In genomic region chr12:121461048-121461447, GRCh38 we compare ENCODE assay signal across 22 cellular contexts.
DNase-seq lines count a peak whose midpoint lies in the region; ATAC-seq and TF ChIP-seq lines count a peak whose summit lies in the region.
"Had no signal": no experiment of that assay in that cellular context is flagged by ENCODE, and none has a peak within 500 bp of the region (broad histone marks: within the 10 kb centered on the region; RNA-seq: fewer than 3 reads in every experiment).

No MANE protein-coding gene starts in this region.

- CTCF ChIA-PET in WTC11 (lab: Charles Lee), result interaction anchor here (1.2 to 1.3 kb wide), 2 partner anchors 16 to 19 kb away, joined by 3 read pairs; no protein-coding TSS in a partner anchor

- no peaks in the 10 kb centered on the region for H3K9me3 Mint-ChIP-seq in CD14-positive monocyte
- H3K9me3 Mint-ChIP-seq in WTC11, result 0 out of 2 replicates have a peak, but pooled peaks cover 9% of the 10 kb centered on the region

- H3K27me3 ChIP-seq in foreskin keratinocyte, result no peaks in the 10 kb centered on the region
- H3K27me3 ChIP-seq: body of pancreas, hepatocyte, SJSA1, testis had no signal

- DNase-seq in Ammon's horn (ENCODE audit: low spot score) (peak; percentile 63), CD14-positive monocyte (ENCODE audit: low spot score) (no peak), WTC11 (ENCODE audit: low spot score) (no peak), midbrain (lab: John Stamatoyannopoulos, UW) (peak; percentile 12), foreskin keratinocyte (no peak)
- DNase-seq: activated effector memory CD4-positive, alpha-beta T cell treated with anti-CD3 and anti-CD28 coated beads, Interleukin-2, amount 50 U/mL, for 16 hours; AML-193; DMS153; effector CD4-positive, alpha-beta T cell; KG1; NCI-H1417 treated with DMSO at 0.1 percent for 48 hours; NCI-H226; stimulated activated CD4-positive, alpha-beta T cell treated with anti-CD3 and anti-CD28 coated beads, Interleukin-15, amount 100 ng/mL, for 24 hours; T-helper 9 cell; testis had no signal

- ATAC-seq in WTC11 (no peak), foreskin keratinocyte (no peak), HG02852 (IDR thresholded peaks at IDR 0.05; ENCODE audit: unreplicated experiment) (no peak), GM18861 (IDR thresholded peaks at IDR 0.05; ENCODE audit: unreplicated experiment) (no peak), HG02588 (IDR thresholded peaks at IDR 0.05; ENCODE audit: unreplicated experiment) (no peak)
- ATAC-seq: body of pancreas had no signal

- peaks cover 15 to 19% of the 10 kb centered on the region in 2 donors for H3K36me3 Mint-ChIP-seq in CD14-positive monocyte
- H3K36me3 Mint-ChIP-seq in WTC11, result peaks cover 16% of the 10 kb centered on the region

- H3K4me3 Mint-ChIP-seq in CD14-positive monocyte (peak overlapping the region in 1 of 2 donors; percentile 59), WTC11 (no peak overlapping the region)

- POLR2A ChIA-PET in WTC11 (lab: Charles Lee), result no interaction called here

- H3K4me1 Mint-ChIP-seq in CD14-positive monocyte (peaks cover 54% of the 10 kb centered on the region), WTC11 (peaks cover 31% of the 10 kb centered on the region)

- no peaks in the 10 kb centered on the region for H3K4me1 ChIP-seq in foreskin keratinocyte
- H3K4me1 ChIP-seq: testis had no signal

- H3K27me3 Mint-ChIP-seq in CD14-positive monocyte (ENCODE audit: low read depth in 3 of 3) (peaks cover 0 to 2% (median 0%) of the 10 kb centered on the region in 3 donors), WTC11 (ENCODE audit: low read depth) (no peaks in the 10 kb centered on the region)
- H3K27me3 Mint-ChIP-seq: progenitor cell of endocrine pancreas had no signal

- H3K27ac Mint-ChIP-seq in CD14-positive monocyte (peak overlapping the region; percentile 71 to 87 (median 75)), WTC11 (peak overlapping the region; percentile 65)
- H3K27ac Mint-ChIP-seq: progenitor cell of endocrine pancreas had no signal

- TF ChIP-seq CTCF in CD14-positive monocyte (IDR thresholded peaks at IDR 0.05), result no peak
- no peak for TF ChIP-seq CTCF in WTC11 (IDR thresholded peaks at IDR 0.05)
- TF ChIP-seq CTCF in foreskin keratinocyte (conservative IDR thresholded peaks at IDR 0.05), result no peak

- no peak overlapping the region for H3K27ac ChIP-seq in foreskin keratinocyte
- H3K27ac ChIP-seq: body of pancreas, hepatocyte, SJSA1, testis had no signal

- intact Hi-C loops in CD14-positive monocyte (cut with micrococcal nuclease), result loop anchor here in 1 of 2 donors (10.0 kb wide), 1 partner anchor 66 kb away; no protein-coding TSS in a partner anchor

TF ChIP-seq in WTC11, 78 proteins besides CTCF, POLR2A, EP300 and RAD21:
- TF ChIP-seq TEAD4 (CRISPR knock-in tag; IDR thresholded peaks at IDR 0.05), result no peak
- TF ChIP-seq, protein P1, sequence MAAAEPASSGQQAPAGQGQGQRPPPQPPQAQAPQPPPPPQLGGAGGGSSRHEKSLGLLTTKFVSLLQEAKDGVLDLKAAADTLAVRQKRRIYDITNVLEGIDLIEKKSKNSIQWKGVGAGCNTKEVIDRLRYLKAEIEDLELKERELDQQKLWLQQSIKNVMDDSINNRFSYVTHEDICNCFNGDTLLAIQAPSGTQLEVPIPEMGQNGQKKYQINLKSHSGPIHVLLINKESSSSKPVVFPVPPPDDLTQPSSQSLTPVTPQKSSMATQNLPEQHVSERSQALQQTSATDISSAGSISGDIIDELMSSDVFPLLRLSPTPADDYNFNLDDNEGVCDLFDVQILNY (CRISPR knock-in tag; IDR thresholded peaks at IDR 0.05), result no peak
- no peak for TF ChIP-seq RELA (CRISPR knock-in tag; IDR thresholded peaks at IDR 0.05; ENCODE audit: borderline replicate concordance)
- no peak for TF ChIP-seq TP53 (CRISPR knock-in tag; IDR thresholded peaks at IDR 0.05)
- TF ChIP-seq ZMAT4 (CRISPR knock-in tag; IDR thresholded peaks at IDR 0.05), result no peak
- TF ChIP-seq MYBL2 (CRISPR knock-in tag; IDR thresholded peaks at IDR 0.05), result no peak
- TF ChIP-seq IRF2 (CRISPR knock-in tag; IDR thresholded peaks at IDR 0.05; ENCODE audit: borderline replicate concordance, low read depth), result no peak
- TF ChIP-seq ZNF512 (CRISPR knock-in tag; IDR thresholded peaks at IDR 0.05; ENCODE audit: borderline replicate concordance), result no peak
- no peak for TF ChIP-seq ZNF121 (CRISPR knock-in tag; IDR thresholded peaks at IDR 0.05)
- no peak for TF ChIP-seq RORB (CRISPR knock-in tag; IDR thresholded peaks at IDR 0.05)
- no peak for TF ChIP-seq ZNF317 (CRISPR knock-in tag; IDR thresholded peaks at IDR 0.05; ENCODE audit: borderline replicate concordance, low read depth)
- TF ChIP-seq, protein P2, sequence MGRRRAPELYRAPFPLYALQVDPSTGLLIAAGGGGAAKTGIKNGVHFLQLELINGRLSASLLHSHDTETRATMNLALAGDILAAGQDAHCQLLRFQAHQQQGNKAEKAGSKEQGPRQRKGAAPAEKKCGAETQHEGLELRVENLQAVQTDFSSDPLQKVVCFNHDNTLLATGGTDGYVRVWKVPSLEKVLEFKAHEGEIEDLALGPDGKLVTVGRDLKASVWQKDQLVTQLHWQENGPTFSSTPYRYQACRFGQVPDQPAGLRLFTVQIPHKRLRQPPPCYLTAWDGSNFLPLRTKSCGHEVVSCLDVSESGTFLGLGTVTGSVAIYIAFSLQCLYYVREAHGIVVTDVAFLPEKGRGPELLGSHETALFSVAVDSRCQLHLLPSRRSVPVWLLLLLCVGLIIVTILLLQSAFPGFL (CRISPR knock-in tag; IDR thresholded peaks at IDR 0.05; ENCODE audit: borderline replicate concordance), result no peak
- TF ChIP-seq FOXK1 (CRISPR knock-in tag; IDR thresholded peaks at IDR 0.05), result no peak
- no peak for TF ChIP-seq NFE2L1 (CRISPR knock-in tag; IDR thresholded peaks at IDR 0.05)
- TF ChIP-seq EMX1 (CRISPR knock-in tag; IDR thresholded peaks at IDR 0.05), result no peak
- TF ChIP-seq, protein P3, sequence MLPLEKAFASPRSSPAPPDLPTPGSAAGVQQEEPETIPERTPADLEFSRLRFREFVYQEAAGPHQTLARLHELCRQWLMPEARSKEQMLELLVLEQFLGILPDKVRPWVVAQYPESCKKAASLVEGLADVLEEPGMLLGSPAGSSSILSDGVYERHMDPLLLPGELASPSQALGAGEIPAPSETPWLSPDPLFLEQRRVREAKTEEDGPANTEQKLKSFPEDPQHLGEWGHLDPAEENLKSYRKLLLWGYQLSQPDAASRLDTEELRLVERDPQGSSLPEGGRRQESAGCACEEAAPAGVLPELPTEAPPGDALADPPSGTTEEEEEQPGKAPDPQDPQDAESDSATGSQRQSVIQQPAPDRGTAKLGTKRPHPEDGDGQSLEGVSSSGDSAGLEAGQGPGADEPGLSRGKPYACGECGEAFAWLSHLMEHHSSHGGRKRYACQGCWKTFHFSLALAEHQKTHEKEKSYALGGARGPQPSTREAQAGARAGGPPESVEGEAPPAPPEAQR (CRISPR knock-in tag; IDR thresholded peaks at IDR 0.05), result no peak
- TF ChIP-seq KAT7 (CRISPR knock-in tag; IDR thresholded peaks at IDR 0.05; ENCODE audit: borderline replicate concordance), result no peak
TF ChIP-seq in WTC11: peak in this region for 0.

Comparison
In these comparisons a context has a peak if more than half of its experiments do, and no peak if none do; other contexts are left out.
1. DNase-seq: peak in Ammon's horn (single experiment) and midbrain (single experiment); none in CD14-positive monocyte (single experiment), WTC11 (single experiment) and foreskin keratinocyte (0 of 2).